Comparison of ENCODE assay signal across 8 cellular contexts in the genomic region with DNA sequence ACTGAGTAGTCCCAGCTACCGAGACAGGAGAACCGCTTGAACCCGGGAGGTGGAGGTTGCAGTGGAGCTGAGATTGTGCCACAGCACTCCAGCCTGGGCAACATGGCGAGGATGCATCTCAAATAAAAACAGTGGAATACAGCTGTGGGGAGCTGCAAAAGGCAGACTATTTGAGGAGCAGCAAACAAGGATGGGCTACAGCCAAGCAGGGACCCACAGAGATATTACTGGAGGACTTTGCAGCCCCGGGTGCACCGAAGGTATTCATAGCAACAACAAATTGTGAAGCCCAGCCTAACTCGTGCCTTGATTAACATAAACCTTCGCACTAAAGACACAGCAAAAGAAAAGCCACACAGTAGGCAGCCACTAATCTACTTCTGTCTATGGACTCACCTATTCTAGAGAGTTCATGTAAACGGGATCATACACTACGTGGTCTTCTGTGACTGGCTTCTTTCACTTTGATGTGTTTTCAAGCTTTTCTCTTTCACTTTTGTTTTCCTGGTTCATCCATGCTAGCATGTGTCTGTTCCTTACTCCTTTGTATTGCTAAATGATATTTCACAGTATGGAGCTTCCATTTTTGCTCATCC. TPM values are rescaled to one million over a fixed set of nuclear protein-coding genes. Genes with fewer than 3 reads are reported as not detected.
DNase-seq lines count a peak whose midpoint lies in the region; ATAC-seq and TF ChIP-seq lines count a peak whose summit lies in the region.

No MANE protein-coding gene starts in this region.

- peak overlapping the region in 5 of 7 donors; percentile 14 to 75 (median 38) for H3K27ac Mint-ChIP-seq in CD4-positive, alpha-beta memory T cell
- peak overlapping the region; percentile 68 for H3K27ac Mint-ChIP-seq in activated CD8-positive, alpha-beta T cell treated with anti-CD3 and anti-CD28 coated beads, Interleukin-2, amount 10 ng/mL, durations not matched to agents 7 days and 5 days
- H3K27ac Mint-ChIP-seq in memory B cell (no peak overlapping the region), glutamatergic neuron (ENCODE audit: unreplicated experiment) (no peak overlapping the region)

- H3K27me3 ChIP-seq in CD4-positive, alpha-beta memory T cell (ENCODE audit: insufficient read depth, low read length): no peaks in the 10 kb centered on the region

- peak overlapping the region; percentile 49 to 74 (median 60) for H3K4me3 Mint-ChIP-seq in CD4-positive, alpha-beta memory T cell
- H3K4me3 Mint-ChIP-seq in activated CD8-positive, alpha-beta T cell treated with anti-CD3 and anti-CD28 coated beads, Interleukin-2, amount 10 ng/mL, durations not matched to agents 7 days and 5 days: peak overlapping the region; percentile 48
- peak overlapping the region; percentile 56 for H3K4me3 Mint-ChIP-seq in memory B cell
- H3K4me3 Mint-ChIP-seq in glutamatergic neuron (ENCODE audit: unreplicated experiment): no peak overlapping the region

- H3K27ac ChIP-seq in CD4-positive, alpha-beta memory T cell (ENCODE audit: low read depth, low read length): no peak overlapping the region

- ATAC-seq in HG02852 (IDR thresholded peaks at IDR 0.05; ENCODE audit: unreplicated experiment): peak; percentile 74
- ATAC-seq in activated CD8-positive, alpha-beta T cell treated with anti-CD3 and anti-CD28 coated beads, Interleukin-2, amount 10 ng/mL, durations not matched to agents 7 days and 5 days: peak; percentile 87
- peak; percentile 35 for ATAC-seq in memory B cell (ENCODE audit: low read depth)

- POLR2A ChIA-PET in CD4-positive, alpha-beta memory T cell (lab: Charles Lee; ENCODE audit: partially characterized antibody): no interaction called here
- POLR2A ChIA-PET in activated CD8-positive, alpha-beta T cell treated with anti-CD3 and anti-CD28 coated beads, Interleukin-2, amount 10 ng/mL, durations not matched to agents 7 days and 5 days (lab: Charles Lee): no interaction called here

- H3K4me3 ChIP-seq in CD4-positive, alpha-beta memory T cell (ENCODE audit: low read length in 2 of 2): no peak overlapping the region

- peaks cover 8% of the 10 kb centered on the region for H3K4me1 ChIP-seq in CD4-positive, alpha-beta memory T cell (ENCODE audit: insufficient read depth, low read length)

- peak in 1 of 5 donors; percentile 19 for DNase-seq in CD4-positive, alpha-beta memory T cell
- DNase-seq in activated CD8-positive, alpha-beta T cell treated with anti-CD3 and anti-CD28 coated beads, Interleukin-2, amount 10 ng/mL, durations not matched to agents 7 days and 5 days: peak; percentile 33
- DNase-seq in memory B cell (ENCODE audit: low spot score in 2 of 2) (no peak), NCI-H774 (lab: John Stamatoyannopoulos, UW) (no peak), glutamatergic neuron (no peak), cerebellar cortex (ENCODE audit: low spot score) (no peak)
- no peak for DNase-seq in stimulated activated CD4-positive, alpha-beta T cell treated with anti-CD3 and anti-CD28 coated beads, Interleukin-1b, Interleukin-23, amount 100 ng/mL, for 48 hours

- intact Hi-C loops in CD4-positive, alpha-beta memory T cell (cut with micrococcal nuclease): no loop called here

- CTCF ChIA-PET in CD4-positive, alpha-beta memory T cell (lab: Charles Lee; ENCODE audit: partially characterized antibody): interaction anchor here (1.1 to 3.5 kb wide), 5 partner anchors 10 to 167 kb away, joined by 3 to 21 read pairs (median 3); no protein-coding TSS in a partner anchor
- CTCF ChIA-PET in activated CD8-positive, alpha-beta T cell treated with anti-CD3 and anti-CD28 coated beads, Interleukin-2, amount 10 ng/mL, durations not matched to agents 7 days and 5 days (lab: Charles Lee): interaction anchor here (1.0 to 2.9 kb wide), 3 partner anchors 9 to 24 kb away, joined by 3 to 19 read pairs (median 7); no protein-coding TSS in a partner anchor

- H3K9me3 Mint-ChIP-seq in CD4-positive, alpha-beta memory T cell: no peaks in the 10 kb centered on the region
- H3K9me3 Mint-ChIP-seq in activated CD8-positive, alpha-beta T cell treated with anti-CD3 and anti-CD28 coated beads, Interleukin-2, amount 10 ng/mL, durations not matched to agents 7 days and 5 days (ENCODE audit: insufficient read depth): peaks cover 4% of the 10 kb centered on the region
- H3K9me3 Mint-ChIP-seq in memory B cell (no peaks in the 10 kb centered on the region), glutamatergic neuron (ENCODE audit: unreplicated experiment) (peaks cover 2% of the 10 kb centered on the region)

- H3K36me3 Mint-ChIP-seq in CD4-positive, alpha-beta memory T cell: no peaks in the 10 kb centered on the region
- H3K36me3 Mint-ChIP-seq in activated CD8-positive, alpha-beta T cell treated with anti-CD3 and anti-CD28 coated beads, Interleukin-2, amount 10 ng/mL, durations not matched to agents 7 days and 5 days (ENCODE audit: low read depth): peaks cover 4% of the 10 kb centered on the region
- H3K36me3 Mint-ChIP-seq in memory B cell (no peaks in the 10 kb centered on the region), glutamatergic neuron (ENCODE audit: unreplicated experiment) (peaks cover 3% of the 10 kb centered on the region)

- H3K9me3 ChIP-seq in CD4-positive, alpha-beta memory T cell (ENCODE audit: control insufficient read depth in 1 of 2, low read length in 2 of 2): no peaks in the 10 kb centered on the region

- H3K36me3 ChIP-seq in CD4-positive, alpha-beta memory T cell (ENCODE audit: insufficient read depth, low read length): no peaks in the 10 kb centered on the region

- H3K27me3 Mint-ChIP-seq in CD4-positive, alpha-beta memory T cell: no peaks in the 10 kb centered on the region
- H3K27me3 Mint-ChIP-seq in activated CD8-positive, alpha-beta T cell treated with anti-CD3 and anti-CD28 coated beads, Interleukin-2, amount 10 ng/mL, durations not matched to agents 7 days and 5 days (ENCODE audit: low read depth): peaks cover 12% of the 10 kb centered on the region
- H3K27me3 Mint-ChIP-seq in memory B cell (no peaks in the 10 kb centered on the region), glutamatergic neuron (ENCODE audit: unreplicated experiment) (peaks cover 2% of the 10 kb centered on the region)

- TF ChIP-seq CTCF in glutamatergic neuron (IDR thresholded peaks at IDR 0.05; ENCODE audit: partially characterized antibody, unreplicated experiment): no peak

- H3K4me1 Mint-ChIP-seq in CD4-positive, alpha-beta memory T cell: peaks cover 6 to 16% (median 11%) of the 10 kb centered on the region in 4 donors
- H3K4me1 Mint-ChIP-seq in activated CD8-positive, alpha-beta T cell treated with anti-CD3 and anti-CD28 coated beads, Interleukin-2, amount 10 ng/mL, durations not matched to agents 7 days and 5 days (ENCODE audit: low read depth): peaks cover 16% of the 10 kb centered on the region
- H3K4me1 Mint-ChIP-seq in memory B cell: peaks cover 9% of the 10 kb centered on the region
- peaks cover 11% of the 10 kb centered on the region for H3K4me1 Mint-ChIP-seq in glutamatergic neuron (ENCODE audit: low read depth, unreplicated experiment)

RNA-seq across cellular contexts. Expression of a gene that starts 34.0 kb away (rescaled TPM):
- total RNA-seq in CD4-positive, alpha-beta memory T cell: 1 to 10 TPM; 1.1 to 1.3 TPM
- polyA plus RNA-seq in CD4-positive, alpha-beta memory T cell: 1 to 10 TPM in 1 of 2 donors, under 1 TPM in 1; 0.47 to 1.2 TPM
- 1 to 10 TPM; 1.3 to 1.5 TPM for total RNA-seq in activated CD8-positive, alpha-beta T cell treated with anti-CD3 and anti-CD28 coated beads, Interleukin-2, amount 10 ng/mL, durations not matched to agents 7 days and 5 days
- 12.3 TPM for total RNA-seq in glutamatergic neuron (ENCODE audit: unreplicated experiment)

Comparison
In these comparisons a context has a peak if more than half of its experiments do, and no peak if none do; other contexts are left out.
1. H3K27ac Mint-ChIP-seq: peak in CD4-positive, alpha-beta memory T cell (5 of 7) and activated CD8-positive, alpha-beta T cell treated with anti-CD3 and anti-CD28 coated beads, Interleukin-2, amount 10 ng/mL, durations not matched to agents 7 days and 5 days (single experiment); none in memory B cell (single experiment) and glutamatergic neuron (single experiment).
2. ATAC-seq: peak in every context shown above with its lines; median percentile 87 in activated CD8-positive, alpha-beta T cell treated with anti-CD3 and anti-CD28 coated beads, Interleukin-2, amount 10 ng/mL, durations not matched to agents 7 days and 5 days; 74 in HG02852; 35 in memory B cell.